2 cellular contexts compared by ENCODE assay signal in genomic region chr21:34988625-34989024, GRCh38.
A peak's percentile ranks its signal among the peaks of the same experiment; 100 is the strongest.
TF ChIP-seq lines count a peak whose summit lies in the region.

No MANE protein-coding gene starts in this region.

TF ChIP-seq in IMR-90, 13 proteins besides CTCF, POLR2A, EP300 and RAD21:
- TF ChIP-seq ELK1 (IDR thresholded peaks at IDR 0.05; ENCODE audit: borderline replicate concordance, low read depth, low read length) (no peak), MAFK (IDR thresholded peaks at IDR 0.05; ENCODE audit: low read depth, low read length) (no peak), RCOR1 (IDR thresholded peaks at IDR 0.05; ENCODE audit: insufficient replicate concordance, low read length) (no peak), BHLHE40 (IDR thresholded peaks at IDR 0.05; ENCODE audit: low read depth, low read length) (no peak)

TF ChIP-seq in K562, 482 proteins besides CTCF, POLR2A, EP300 and RAD21:
- no peak for TF ChIP-seq PPARD (CRISPR knock-in tag; IDR thresholded peaks at IDR 0.05)
- peak in 1 of 2 experiments; percentile 6; a peak in 1 of 4 replicates for TF ChIP-seq RCOR1 (IDR thresholded peaks at IDR 0.05; ENCODE audit: borderline replicate concordance in 1 of 2, low read depth in 2 of 2, low read length in 2 of 2)
- TF ChIP-seq MEIS2 (IDR thresholded peaks at IDR 0.05; ENCODE audit: partially characterized antibody) = peak; percentile 56
- TF ChIP-seq HCFC1 (IDR thresholded peaks at IDR 0.05; ENCODE audit: low read depth, low read length) = no peak
- peak; percentile 27; the same call in 1 of the 2 replicates for TF ChIP-seq GATA2 (CRISPR knock-in tag; IDR thresholded peaks at IDR 0.05)
